Comparison of ENCODE assay signal across 10 cellular contexts in genomic region chrX:2689773-2690666, GRCh38. TPM values are rescaled to one million over a fixed set of nuclear protein-coding genes. Genes with fewer than 3 reads are reported as not detected.
DNase-seq lines count a peak whose midpoint lies in the region; ATAC-seq and TF ChIP-seq lines count a peak whose summit lies in the region.
"Had no signal": no experiment of that assay in that cellular context is flagged by ENCODE, and none has a peak within 500 bp of the region (broad histone marks: within the 10 kb centered on the region; RNA-seq: fewer than 3 reads in every experiment).

No MANE protein-coding gene starts in this region.

- H3K4me3 ChIP-seq in body of pancreas (peak overlapping the region in 1 of 2 donors; percentile 21), tibial artery (peak overlapping the region; percentile 66 to 91)

- 36 to 38% methylated on average over 14 to 33 of the region's 37 CpGs for WGBS in body of pancreas, 2 donors

- H3K36me3 ChIP-seq in body of pancreas (replicated peaks in 1 of 2; ENCODE audit: insufficient read depth in 1 of 2, low read depth in 2 of 2), result no peaks in the 10 kb centered on the region
- H3K36me3 ChIP-seq in tibial artery, result no peaks in the 10 kb centered on the region
- H3K36me3 ChIP-seq: BE2C had no signal

- H3K4me1 ChIP-seq in body of pancreas (peaks cover 41% of the 10 kb centered on the region), tibial artery (peaks cover 0 to 32% (median 25%) of the 10 kb centered on the region in 4 donors)
- H3K4me1 ChIP-seq: BE2C had no signal

- ATAC-seq in body of pancreas (peak; percentile 47), HG02623 (IDR thresholded peaks at IDR 0.05; ENCODE audit: unreplicated experiment) (no peak)

- DNase-seq in activated effector memory CD4-positive, alpha-beta T cell treated with anti-CD3 and anti-CD28 coated beads, Interleukin-2, amount 50 U/mL, for 16 hours, result peak; percentile 50
- no peak for DNase-seq in activated effector memory CD4-positive, alpha-beta T cell treated with Interleukin-2 at 50 U/mL for 16 hours
- DNase-seq in body of pancreas (peak; percentile 65 to 87 (median 78)), mesenteric fat pad (ENCODE audit: low spot score) (peak; percentile 88), tibial artery (no peak), NOMO-1 treated with DMSO at 0.1 percent for 48 hours (lab: John Stamatoyannopoulos, UW; ENCODE audit: unreplicated experiment) (no peak)
- no peak for DNase-seq in stimulated activated CD4-positive, alpha-beta T cell treated with anti-CD3 and anti-CD28 coated beads, Interleukin-4, amount 100 ng/mL, for 4 hours

- no peaks in the 10 kb centered on the region for H3K9me3 ChIP-seq in body of pancreas
- no peaks in the 10 kb centered on the region for H3K9me3 ChIP-seq in tibial artery
- H3K9me3 ChIP-seq: BE2C, MG63 had no signal

- TF ChIP-seq POLR2A in body of pancreas (IDR thresholded peaks at IDR 0.05), result peak in 2 of 3 donors; percentile 48 to 63

- TF ChIP-seq CTCF in body of pancreas (IDR thresholded peaks at IDR 0.05), result no peak
- TF ChIP-seq CTCF in tibial artery (IDR thresholded peaks at IDR 0.05), result no peak

- intact Hi-C loops in body of pancreas (cut with DNase I), result no loop called here
- intact Hi-C loops in tibial artery (cut with DNase I; ENCODE audit: low total_unique reads), result no loop called here

- H3K27me3 ChIP-seq in body of pancreas, result no peaks in the 10 kb centered on the region
- no peaks in the 10 kb centered on the region for H3K27me3 ChIP-seq in tibial artery
- H3K27me3 ChIP-seq: BE2C, MG63 had no signal

- H3K27ac ChIP-seq in body of pancreas, result peak overlapping the region; percentile 76 to 94 (median 87)
- peak overlapping the region; percentile 83 to 89 for H3K27ac ChIP-seq in tibial artery

RNA-seq across cellular contexts. Expression of gene CD99, which starts 1.1 kb away (rescaled TPM):
- total RNA-seq in body of pancreas (100 to 1,000 TPM; 126 to 183 TPM), mesenteric fat pad (398 TPM)

Comparison
In these comparisons a context has a peak if more than half of its experiments do, and no peak if none do; other contexts are left out.
1. DNase-seq: peak in activated effector memory CD4-positive, alpha-beta T cell treated with anti-CD3 and anti-CD28 coated beads, Interleukin-2, amount 50 U/mL, for 16 hours (single experiment), body of pancreas (4 of 4) and mesenteric fat pad (single experiment); none in activated effector memory CD4-positive, alpha-beta T cell treated with Interleukin-2 at 50 U/mL for 16 hours (single experiment), tibial artery (0 of 2), stimulated activated CD4-positive, alpha-beta T cell treated with anti-CD3 and anti-CD28 coated beads, Interleukin-4, amount 100 ng/mL, for 4 hours (0 of 2) and NOMO-1 treated with DMSO at 0.1 percent for 48 hours (single experiment).